Comparison of ENCODE assay signal across 8 cellular contexts in genomic region chr11:130124096-130124495, GRCh38. TPM values are rescaled to one million over a fixed set of nuclear protein-coding genes. Genes with fewer than 3 reads are reported as not detected.
DNase-seq lines count a peak whose midpoint lies in the region; ATAC-seq and TF ChIP-seq lines count a peak whose summit lies in the region.

No MANE protein-coding gene starts in this region.

- H3K4me3 ChIP-seq in HL-60 (replicated peaks; ENCODE audit: insufficient read depth, low read length) (no peak overlapping the region), adrenal gland (no peak overlapping the region), right atrium auricular region (no peak overlapping the region), thoracic aorta (peak overlapping the region; percentile 18)

- H3K9me3 ChIP-seq in adrenal gland (replicated peaks in 1 of 3) (no peaks in the 10 kb centered on the region), right atrium auricular region (no peaks in the 10 kb centered on the region), thoracic aorta (no peaks in the 10 kb centered on the region)

- H3K27me3 ChIP-seq in HL-60 (ENCODE audit: insufficient read depth, poor library complexity, severe bottlenecking) (no peaks in the 10 kb centered on the region), adrenal gland (no peaks in the 10 kb centered on the region), right atrium auricular region (no peaks in the 10 kb centered on the region), thoracic aorta (replicated peaks; ENCODE audit: insufficient read depth) (no peaks in the 10 kb centered on the region)

- peaks cover 12 to 14% of the 10 kb centered on the region in 2 donors for H3K4me1 ChIP-seq in adrenal gland (replicated peaks in 1 of 2)
- peaks cover 0 to 13% of the 10 kb centered on the region in 2 donors for H3K4me1 ChIP-seq in right atrium auricular region
- peaks cover 21 to 40% of the 10 kb centered on the region in 2 donors for H3K4me1 ChIP-seq in thoracic aorta (ENCODE audit: control insufficient read depth in 1 of 2, low read depth in 2 of 2)

- intact Hi-C loops in adrenal gland (cut with DNase I) = loop anchor here (10.0 kb wide), 1 partner anchor 49 kb away; no protein-coding TSS in a partner anchor

- no peak for TF ChIP-seq POLR2A in adrenal gland (IDR thresholded peaks at IDR 0.05)

- TF ChIP-seq CTCF in HL-60 (IDR thresholded peaks at IDR 0.05; ENCODE audit: insufficient read depth, low read length) (no peak), adrenal gland (IDR thresholded peaks at IDR 0.05) (no peak), right atrium auricular region (IDR thresholded peaks at IDR 0.05) (no peak), thoracic aorta (IDR thresholded peaks at IDR 0.05) (no peak)

- DNase-seq in HL-60 (ENCODE audit: low read depth in 1 of 2, low spot score in 1 of 2) (peak; percentile 92 to 98), adrenal gland (peak; percentile 57 to 95 (median 92)), right atrium auricular region (ENCODE audit: low spot score) (peak; percentile 87), thoracic aorta (ENCODE audit: low spot score) (peak; percentile 51), NAMALWA (ENCODE audit: low spot score) (no peak)
- no peak for DNase-seq in activated CD4-positive, alpha-beta T cell treated with anti-CD3 and anti-CD28 coated beads, Interleukin-2, amount 50 U/mL, for 1 hour

- ATAC-seq in thoracic aorta (ENCODE audit: insufficient number of reproducible peaks, low FRiP score, low read depth) = peak; percentile 98
- ATAC-seq in HG02970 (IDR thresholded peaks at IDR 0.05; ENCODE audit: low FRiP score, unreplicated experiment) = no peak
- ATAC-seq in HG03457 (IDR thresholded peaks at IDR 0.05; ENCODE audit: unreplicated experiment) = no peak

- H3K36me3 ChIP-seq in adrenal gland (replicated peaks in 1 of 2) (peaks cover 0 to 38% of the 10 kb centered on the region in 2 donors), right atrium auricular region (peaks cover 47% of the 10 kb centered on the region), thoracic aorta (peaks cover 25% of the 10 kb centered on the region)

- 4 to 10% (median 8%) methylated on average over 2 to 4 of the region's 4 CpGs for WGBS in adrenal gland, 4 donors

- H3K27ac ChIP-seq in HL-60 (replicated peaks) (peak overlapping the region; percentile 71), adrenal gland (peak overlapping the region in 4 of 5 donors; percentile 55 to 87 (median 78)), right atrium auricular region (peak overlapping the region; percentile 56), thoracic aorta (peak overlapping the region; percentile 70 to 75)

RNA-seq across cellular contexts. Expression of gene ST14, which starts 35.5 kb away (rescaled TPM):
- total RNA-seq in adrenal gland (10 to 100 TPM in 5 of 8 donors, 1 to 10 TPM in 3; 2.5 to 41.0 (median 11.5) TPM), right atrium auricular region (1 to 10 TPM in 1 of 2 donors, under 1 TPM in 1; 0.85 to 6.0 TPM), thoracic aorta (1 to 10 TPM; 4.9 to 6.9 TPM)
- polyA plus RNA-seq in adrenal gland = 10 to 100 TPM in 1 of 3 donors, 1 to 10 TPM in 2; 3.0 to 13.4 (median 3.4) TPM

RNA-seq across cellular contexts. Expression of gene APLP2, which starts 54.4 kb away (rescaled TPM):
- total RNA-seq in adrenal gland (100 to 1,000 TPM; 217 to 374 (median 307) TPM), right atrium auricular region (100 to 1,000 TPM; 326 to 454 TPM), thoracic aorta (100 to 1,000 TPM; 493 to 557 TPM)
- polyA plus RNA-seq in adrenal gland = 100 to 1,000 TPM in 1 of 3 donors, 10 to 100 TPM in 2; 85.0 to 237 (median 95.6) TPM

Comparison
In these comparisons a context has a peak if more than half of its experiments do, and no peak if none do; other contexts are left out.
1. DNase-seq: peak in HL-60 (2 of 2), adrenal gland (7 of 7), right atrium auricular region (single experiment) and thoracic aorta (single experiment); none in activated CD4-positive, alpha-beta T cell treated with anti-CD3 and anti-CD28 coated beads, Interleukin-2, amount 50 U/mL, for 1 hour (single experiment) and NAMALWA (single experiment).
2. Peak in every context shown above with its lines, with median percentiles within 50 percentile points of each other: H3K27ac ChIP-seq.